In the genomic region with DNA sequence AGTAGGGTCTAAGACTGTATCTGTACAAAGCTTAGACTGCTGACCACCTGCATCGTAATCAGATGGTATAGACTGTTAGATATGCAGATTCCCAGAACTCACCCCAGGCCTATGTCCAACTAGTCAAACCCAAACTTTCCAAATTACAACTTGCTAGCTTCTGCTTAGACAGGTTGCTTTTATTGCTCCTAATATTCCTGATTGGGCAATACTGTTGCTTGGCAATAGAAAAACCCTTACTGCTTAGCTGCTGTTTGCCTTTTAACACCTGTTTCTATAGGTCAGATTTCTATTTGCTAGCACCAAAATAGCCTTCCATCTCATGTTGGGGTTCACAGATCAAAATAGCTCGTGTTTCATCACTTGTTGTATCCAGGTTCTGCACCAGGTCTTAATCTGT, we compare ENCODE assay signal across 22 cellular contexts. TPM values are rescaled to one million over a fixed set of nuclear protein-coding genes. Genes with fewer than 3 reads are reported as not detected.
"Had no signal": no experiment of that assay in that cellular context is flagged by ENCODE, and none has a peak within 500 bp of the region (broad histone marks: within the 10 kb centered on the region; RNA-seq: fewer than 3 reads in every experiment).

No MANE protein-coding gene starts in this region.

- H3K27ac ChIP-seq: SJSA1, SK-N-MC had no signal

- DNase-seq: Karpas-422, KG1, MG63, NCI-H1092, NCI-H1105 treated with DMSO at 0.1 percent for 48 hours, NCI-H1417 treated with DMSO at 0.1 percent for 48 hours, NCI-H146, NCI-H1694 treated with DMSO at 0.1 percent for 48 hours, NCI-H1930, NCI-H2171 treated with DMSO at 0.1 percent for 48 hours, NCI-H345, NCI-H446 treated with DMSO at 0.1 percent for 48 hours, NCI-H510A treated with DMSO at 0.1 percent for 48 hours, NCI-H526, NCI-H82, Right ventricle myocardium superior, RPMI8226, SIG-M5 had no signal

- H3K4me1 ChIP-seq: SJSA1 had no signal

- H3K4me3 ChIP-seq: MG63, SJSA1, SK-N-MC had no signal

- FAIRE-seq: RCC 7860 had no signal

- H3K36me3 ChIP-seq: MG63, SJSA1 had no signal

- H3K9me3 ChIP-seq: MG63, SJSA1 had no signal

RNA-seq across cellular contexts. Expression of gene ZP2, which starts 2.9 kb away (rescaled TPM):
- total RNA-seq: HT1080, Right ventricle myocardium superior, SJSA1 had no signal

RNA-seq across cellular contexts. Expression of gene ANKS4B, which starts 25.1 kb away (rescaled TPM):
- total RNA-seq: HT1080, Right ventricle myocardium superior, SJSA1 had no signal
